Comparison of ENCODE assay signal across 8 cellular contexts in genomic region chr7:55526770-55527169, GRCh38. TPM values are rescaled to one million over a fixed set of nuclear protein-coding genes. Genes with fewer than 3 reads are reported as not detected.
A peak's percentile ranks its signal among the peaks of the same experiment; 100 is the strongest.
DNase-seq lines count a peak whose midpoint lies in the region; ATAC-seq and TF ChIP-seq lines count a peak whose summit lies in the region.

No MANE protein-coding gene starts in this region.

- peaks cover 20% of the 10 kb centered on the region for H4K20me1 ChIP-seq in GM23338 (replicated peaks; ENCODE audit: insufficient read depth)

- no peaks in the 10 kb centered on the region for H3K27me3 ChIP-seq in GM23338 (ENCODE audit: insufficient read depth)
- H3K27me3 ChIP-seq in effector memory CD4-positive, alpha-beta T cell (replicated peaks; ENCODE audit: control insufficient read depth, insufficient read depth, low read length, poor library complexity, severe bottlenecking): no peaks in the 10 kb centered on the region
- H3K27me3 ChIP-seq in brain microvascular endothelial cell (replicated peaks): no peaks in the 10 kb centered on the region

- no peaks in the 10 kb centered on the region for H3K36me3 Mint-ChIP-seq in GM23338 (ENCODE audit: low read depth)
- peaks cover 4% of the 10 kb centered on the region for H3K36me3 Mint-ChIP-seq in glutamatergic neuron (ENCODE audit: unreplicated experiment)

- in situ Hi-C loops in brain microvascular endothelial cell (cut with HindIII; ENCODE audit: low pct_ligation_motif_present, low sequenced_read_pairs): no loop called here

- DNase-seq in COR-L47 (lab: John Stamatoyannopoulos, UW) (peak; percentile 94), GM23338 (ENCODE audit: low spot score) (peak; percentile 68), NCI-H1694 treated with DMSO at 0.1 percent for 48 hours (lab: John Stamatoyannopoulos, UW) (peak; percentile 81), glutamatergic neuron (peak; percentile 49), RKO (ENCODE audit: low spot score) (no peak), HCEC 1CT (no peak), brain microvascular endothelial cell (no peak)
- DNase-seq in effector memory CD4-positive, alpha-beta T cell: no peak

- H3K9me3 Mint-ChIP-seq in GM23338 (no peaks in the 10 kb centered on the region), glutamatergic neuron (ENCODE audit: unreplicated experiment) (no peaks in the 10 kb centered on the region)

- no peaks in the 10 kb centered on the region for H3K9me2 ChIP-seq in GM23338 (ENCODE audit: insufficient read depth)

- H3K79me2 ChIP-seq in GM23338 (replicated peaks; ENCODE audit: insufficient read depth): peaks cover 100% of the 10 kb centered on the region

- no peaks in the 10 kb centered on the region for H3K9me3 ChIP-seq in effector memory CD4-positive, alpha-beta T cell (ENCODE audit: control insufficient read depth, low read length)

- peaks cover 57% of the 10 kb centered on the region for H3K4me1 ChIP-seq in GM23338 (ENCODE audit: insufficient read depth)
- H3K4me1 ChIP-seq in effector memory CD4-positive, alpha-beta T cell (ENCODE audit: control insufficient read depth, insufficient read depth, low read length, poor library complexity, severe bottlenecking): peaks cover 10% of the 10 kb centered on the region

- H2AFZ ChIP-seq in GM23338: no peak overlapping the region

- no peak overlapping the region for H3K4me3 ChIP-seq in GM23338
- H3K4me3 ChIP-seq in effector memory CD4-positive, alpha-beta T cell (ENCODE audit: insufficient read depth, low read depth, low read length, poor library complexity, severe bottlenecking): no peak overlapping the region
- no peak overlapping the region for H3K4me3 ChIP-seq in brain microvascular endothelial cell (ENCODE audit: low read depth, low read length)

- H3F3A ChIP-seq in GM23338 (replicated peaks; ENCODE audit: low read depth): no peaks in the 10 kb centered on the region

- H3K27ac Mint-ChIP-seq in GM23338 (no peak overlapping the region), glutamatergic neuron (ENCODE audit: unreplicated experiment) (peak overlapping the region; percentile 90)

- peaks cover 5% of the 10 kb centered on the region for H3K27me3 Mint-ChIP-seq in GM23338 (ENCODE audit: insufficient read depth, low read depth, poor library complexity)
- H3K27me3 Mint-ChIP-seq in glutamatergic neuron (ENCODE audit: unreplicated experiment): peaks cover 5% of the 10 kb centered on the region

- H3K36me3 ChIP-seq in GM23338 (ENCODE audit: insufficient read depth) (no peaks in the 10 kb centered on the region), brain microvascular endothelial cell (replicated peaks) (no peaks in the 10 kb centered on the region)
- no peaks in the 10 kb centered on the region for H3K36me3 ChIP-seq in effector memory CD4-positive, alpha-beta T cell (ENCODE audit: control insufficient read depth, insufficient read depth, low read length)

- H3K27ac ChIP-seq in GM23338 (ENCODE audit: low read depth): no peak overlapping the region
- no peak overlapping the region for H3K27ac ChIP-seq in effector memory CD4-positive, alpha-beta T cell (ENCODE audit: insufficient read depth, low read length, poor library complexity, severe bottlenecking)
- H3K27ac ChIP-seq in brain microvascular endothelial cell: no peak overlapping the region

- no peak overlapping the region for H3K4me3 Mint-ChIP-seq in GM23338
- H3K4me3 Mint-ChIP-seq in glutamatergic neuron (ENCODE audit: unreplicated experiment): peak overlapping the region; percentile 83

- H3K4me1 Mint-ChIP-seq in GM23338 (peaks cover 61% of the 10 kb centered on the region), glutamatergic neuron (ENCODE audit: low read depth, unreplicated experiment) (peaks cover 21% of the 10 kb centered on the region)

- ATAC-seq in GM23338: peak; percentile 91

- H3K4me2 ChIP-seq in GM23338: 0 out of 2 replicates have a peak overlapping the region, but pooled peaks have one; percentile 4

- no peak for TF ChIP-seq CTCF in GM23338 (conservative IDR thresholded peaks at IDR 0.05; ENCODE audit: low read depth in 2 of 2)
- TF ChIP-seq CTCF in glutamatergic neuron (IDR thresholded peaks at IDR 0.05; ENCODE audit: partially characterized antibody, unreplicated experiment): no peak
- TF ChIP-seq CTCF in brain microvascular endothelial cell (IDR thresholded peaks at IDR 0.05; ENCODE audit: low read depth, low read length, missing control alignments): no peak

TF ChIP-seq in GM23338, 12 proteins besides CTCF, POLR2A, EP300 and RAD21:
- TF ChIP-seq ZNF114 (CRISPR knock-in tag; IDR thresholded peaks at IDR 0.05) (no peak), REST (IDR thresholded peaks at IDR 0.05; ENCODE audit: unreplicated experiment) (peak; percentile 76), POLR2AphosphoS5 (IDR thresholded peaks at IDR 0.05; ENCODE audit: low read depth) (no peak)

RNA-seq across cellular contexts. Expression of gene VOPP1, which starts 45.5 kb away (rescaled TPM):
- total RNA-seq in GM23338 (2014; rRNA removed; shearing (Covaris generic)): 71.0 and 73.7 TPM in 2 replicates
- polyA plus RNA-seq in GM23338 (2016; fragmentation: Nextera tagmentation; extraction: Ambion mirVana): 26.2 and 28.2 TPM in 2 replicates
- total RNA-seq in glutamatergic neuron (ENCODE audit: unreplicated experiment): 30.6 TPM

Comparison
In these comparisons a context has a peak if more than half of its experiments do, and no peak if none do; other contexts are left out.
1. DNase-seq: peak in COR-L47 (single experiment), GM23338 (single experiment), NCI-H1694 treated with DMSO at 0.1 percent for 48 hours (single experiment) and glutamatergic neuron (single experiment); none in RKO (single experiment), effector memory CD4-positive, alpha-beta T cell (0 of 3), HCEC 1CT (single experiment) and brain microvascular endothelial cell (single experiment).